ENCODE assay signal across 1 cellular context in the genomic region with DNA sequence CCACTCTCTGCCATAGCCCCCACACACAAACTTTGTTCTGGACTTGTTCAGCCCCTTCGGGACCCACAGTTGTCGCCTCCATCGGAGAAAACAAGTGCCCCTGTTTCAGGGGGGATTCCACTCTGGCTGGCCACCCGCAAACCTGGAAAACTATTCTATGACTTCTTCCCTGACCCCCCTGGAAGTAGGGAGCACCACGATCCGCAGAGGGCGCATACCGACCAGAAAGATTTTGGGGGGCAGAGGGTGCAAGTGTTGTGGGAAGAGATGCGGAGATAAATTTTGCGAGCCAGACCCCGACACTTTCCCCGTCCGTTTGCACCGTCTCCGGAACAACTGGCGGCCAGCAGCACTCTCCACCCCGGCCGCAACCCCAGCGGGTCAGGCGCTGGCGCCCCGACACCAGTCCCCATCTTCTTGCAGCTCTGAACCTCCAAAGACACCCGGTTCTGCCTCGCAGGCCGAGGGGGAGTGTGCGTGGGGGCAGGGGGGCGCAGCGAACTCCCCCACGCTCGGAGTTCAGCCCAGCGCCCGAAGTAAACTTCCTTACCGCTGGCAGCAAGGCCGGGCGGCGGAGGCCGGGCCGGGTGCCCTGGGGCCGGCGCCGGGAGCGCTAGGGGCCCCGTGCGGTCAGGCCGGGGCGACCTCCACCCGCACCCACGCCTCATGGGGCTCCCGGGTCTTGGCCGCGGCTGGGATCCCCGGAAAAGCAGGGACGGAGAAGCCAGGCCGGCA.
TF ChIP-seq lines count a peak whose summit lies in the region.

No MANE protein-coding gene starts in this region.

TF ChIP-seq in HepG2, 621 proteins besides CTCF, POLR2A, EP300 and RAD21 (continued from another document and continues in another):
- TF ChIP-seq, protein P1, sequence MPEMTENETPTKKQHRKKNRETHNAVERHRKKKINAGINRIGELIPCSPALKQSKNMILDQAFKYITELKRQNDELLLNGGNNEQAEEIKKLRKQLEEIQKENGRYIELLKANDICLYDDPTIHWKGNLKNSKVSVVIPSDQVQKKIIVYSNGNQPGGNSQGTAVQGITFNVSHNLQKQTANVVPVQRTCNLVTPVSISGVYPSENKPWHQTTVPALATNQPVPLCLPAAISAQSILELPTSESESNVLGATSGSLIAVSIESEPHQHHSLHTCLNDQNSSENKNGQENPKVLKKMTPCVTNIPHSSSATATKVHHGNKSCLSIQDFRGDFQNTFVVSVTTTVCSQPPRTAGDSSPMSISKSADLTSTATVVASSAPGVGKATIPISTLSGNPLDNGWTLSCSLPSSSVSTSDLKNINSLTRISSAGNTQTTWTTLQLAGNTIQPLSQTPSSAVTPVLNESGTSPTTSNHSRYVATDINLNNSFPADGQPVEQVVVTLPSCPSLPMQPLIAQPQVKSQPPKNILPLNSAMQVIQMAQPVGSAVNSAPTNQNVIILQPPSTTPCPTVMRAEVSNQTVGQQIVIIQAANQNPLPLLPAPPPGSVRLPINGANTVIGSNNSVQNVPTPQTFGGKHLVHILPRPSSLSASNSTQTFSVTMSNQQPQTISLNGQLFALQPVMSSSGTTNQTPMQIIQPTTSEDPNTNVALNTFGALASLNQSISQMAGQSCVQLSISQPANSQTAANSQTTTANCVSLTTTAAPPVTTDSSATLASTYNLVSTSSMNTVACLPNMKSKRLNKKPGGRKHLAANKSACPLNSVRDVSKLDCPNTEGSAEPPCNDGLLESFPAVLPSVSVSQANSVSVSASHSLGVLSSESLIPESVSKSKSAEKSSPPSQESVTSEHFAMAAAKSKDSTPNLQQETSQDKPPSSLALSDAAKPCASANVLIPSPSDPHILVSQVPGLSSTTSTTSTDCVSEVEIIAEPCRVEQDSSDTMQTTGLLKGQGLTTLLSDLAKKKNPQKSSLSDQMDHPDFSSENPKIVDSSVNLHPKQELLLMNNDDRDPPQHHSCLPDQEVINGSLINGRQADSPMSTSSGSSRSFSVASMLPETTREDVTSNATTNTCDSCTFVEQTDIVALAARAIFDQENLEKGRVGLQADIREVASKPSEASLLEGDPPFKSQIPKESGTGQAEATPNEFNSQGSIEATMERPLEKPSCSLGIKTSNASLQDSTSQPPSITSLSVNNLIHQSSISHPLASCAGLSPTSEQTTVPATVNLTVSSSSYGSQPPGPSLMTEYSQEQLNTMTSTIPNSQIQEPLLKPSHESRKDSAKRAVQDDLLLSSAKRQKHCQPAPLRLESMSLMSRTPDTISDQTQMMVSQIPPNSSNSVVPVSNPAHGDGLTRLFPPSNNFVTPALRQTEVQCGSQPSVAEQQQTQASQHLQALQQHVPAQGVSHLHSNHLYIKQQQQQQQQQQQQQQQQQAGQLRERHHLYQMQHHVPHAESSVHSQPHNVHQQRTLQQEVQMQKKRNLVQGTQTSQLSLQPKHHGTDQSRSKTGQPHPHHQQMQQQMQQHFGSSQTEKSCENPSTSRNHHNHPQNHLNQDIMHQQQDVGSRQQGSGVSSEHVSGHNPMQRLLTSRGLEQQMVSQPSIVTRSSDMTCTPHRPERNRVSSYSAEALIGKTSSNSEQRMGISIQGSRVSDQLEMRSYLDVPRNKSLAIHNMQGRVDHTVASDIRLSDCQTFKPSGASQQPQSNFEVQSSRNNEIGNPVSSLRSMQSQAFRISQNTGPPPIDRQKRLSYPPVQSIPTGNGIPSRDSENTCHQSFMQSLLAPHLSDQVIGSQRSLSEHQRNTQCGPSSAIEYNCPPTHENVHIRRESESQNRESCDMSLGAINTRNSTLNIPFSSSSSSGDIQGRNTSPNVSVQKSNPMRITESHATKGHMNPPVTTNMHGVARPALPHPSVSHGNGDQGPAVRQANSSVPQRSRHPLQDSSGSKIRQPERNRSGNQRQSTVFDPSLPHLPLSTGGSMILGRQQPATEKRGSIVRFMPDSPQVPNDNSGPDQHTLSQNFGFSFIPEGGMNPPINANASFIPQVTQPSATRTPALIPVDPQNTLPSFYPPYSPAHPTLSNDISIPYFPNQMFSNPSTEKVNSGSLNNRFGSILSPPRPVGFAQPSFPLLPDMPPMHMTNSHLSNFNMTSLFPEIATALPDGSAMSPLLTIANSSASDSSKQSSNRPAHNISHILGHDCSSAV (CRISPR knock-in tag; IDR thresholded peaks at IDR 0.05; ENCODE audit: borderline replicate concordance): no peak
- TF ChIP-seq, protein P2, sequence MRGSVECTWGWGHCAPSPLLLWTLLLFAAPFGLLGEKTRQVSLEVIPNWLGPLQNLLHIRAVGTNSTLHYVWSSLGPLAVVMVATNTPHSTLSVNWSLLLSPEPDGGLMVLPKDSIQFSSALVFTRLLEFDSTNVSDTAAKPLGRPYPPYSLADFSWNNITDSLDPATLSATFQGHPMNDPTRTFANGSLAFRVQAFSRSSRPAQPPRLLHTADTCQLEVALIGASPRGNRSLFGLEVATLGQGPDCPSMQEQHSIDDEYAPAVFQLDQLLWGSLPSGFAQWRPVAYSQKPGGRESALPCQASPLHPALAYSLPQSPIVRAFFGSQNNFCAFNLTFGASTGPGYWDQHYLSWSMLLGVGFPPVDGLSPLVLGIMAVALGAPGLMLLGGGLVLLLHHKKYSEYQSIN (CRISPR knock-in tag; IDR thresholded peaks at IDR 0.05; ENCODE audit: borderline replicate concordance): no peak
- TF ChIP-seq, protein P3, sequence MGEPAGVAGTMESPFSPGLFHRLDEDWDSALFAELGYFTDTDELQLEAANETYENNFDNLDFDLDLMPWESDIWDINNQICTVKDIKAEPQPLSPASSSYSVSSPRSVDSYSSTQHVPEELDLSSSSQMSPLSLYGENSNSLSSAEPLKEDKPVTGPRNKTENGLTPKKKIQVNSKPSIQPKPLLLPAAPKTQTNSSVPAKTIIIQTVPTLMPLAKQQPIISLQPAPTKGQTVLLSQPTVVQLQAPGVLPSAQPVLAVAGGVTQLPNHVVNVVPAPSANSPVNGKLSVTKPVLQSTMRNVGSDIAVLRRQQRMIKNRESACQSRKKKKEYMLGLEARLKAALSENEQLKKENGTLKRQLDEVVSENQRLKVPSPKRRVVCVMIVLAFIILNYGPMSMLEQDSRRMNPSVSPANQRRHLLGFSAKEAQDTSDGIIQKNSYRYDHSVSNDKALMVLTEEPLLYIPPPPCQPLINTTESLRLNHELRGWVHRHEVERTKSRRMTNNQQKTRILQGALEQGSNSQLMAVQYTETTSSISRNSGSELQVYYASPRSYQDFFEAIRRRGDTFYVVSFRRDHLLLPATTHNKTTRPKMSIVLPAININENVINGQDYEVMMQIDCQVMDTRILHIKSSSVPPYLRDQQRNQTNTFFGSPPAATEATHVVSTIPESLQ (CRISPR knock-in tag; conservative IDR thresholded peaks at IDR 0.05): no peak
- TF ChIP-seq NFKB2 (CRISPR knock-in tag; IDR thresholded peaks at IDR 0.05; ENCODE audit: borderline replicate concordance) (peak; percentile 14; the same call in 1 of the 2 replicates), ZNF616 (CRISPR knock-in tag; IDR thresholded peaks at IDR 0.05; ENCODE audit: low read depth) (no peak), SRSF1 (optimal IDR thresholded peaks at IDR 0.05; ENCODE audit: low read depth, low read length) (peak; percentile 93), PHB2 (IDR thresholded peaks at IDR 0.05; ENCODE audit: partially characterized antibody) (no peak), HNF4A (CRISPR knock-in tag; IDR thresholded peaks at IDR 0.05) (no peak), ZNF746 (CRISPR knock-in tag; IDR thresholded peaks at IDR 0.05) (0 out of 2 replicates have a peak, but pooled peaks have one; percentile 18), ATRX (CRISPR knock-in tag; IDR thresholded peaks at IDR 0.05; ENCODE audit: borderline replicate concordance) (no peak), TSC22D2 (CRISPR knock-in tag; IDR thresholded peaks at IDR 0.05; ENCODE audit: borderline replicate concordance) (no peak), ZNF615 (CRISPR knock-in tag; IDR thresholded peaks at IDR 0.05; ENCODE audit: borderline replicate concordance) (no peak), PCBP2 (optimal IDR thresholded peaks at IDR 0.05; ENCODE audit: low read depth, low read length, poor library complexity, severe bottlenecking) (no peak), TEAD2 (CRISPR knock-in tag; IDR thresholded peaks at IDR 0.05) (no peak), EHMT2 (IDR thresholded peaks at IDR 0.05; ENCODE audit: borderline replicate concordance, low read depth, low read length) (no peak), KLF11 (CRISPR knock-in tag; IDR thresholded peaks at IDR 0.05) (peak; percentile 9; the same call in 1 of the 2 replicates), SMARCE1 (IDR thresholded peaks at IDR 0.05; ENCODE audit: borderline replicate concordance) (no peak), KDM1A (CRISPR knock-in tag; IDR thresholded peaks at IDR 0.05) (no peak), NFYB (CRISPR knock-in tag; IDR thresholded peaks at IDR 0.05) (no peak), MAFK (conservative IDR thresholded peaks at IDR 0.05 in 1 of 2, IDR thresholded peaks at IDR 0.05 in 1 of 2; ENCODE audit: low read length in 2 of 2) (no peak), ZNF20 (CRISPR knock-in tag; IDR thresholded peaks at IDR 0.05) (no peak), SP5 (CRISPR knock-in tag; IDR thresholded peaks at IDR 0.05; ENCODE audit: borderline replicate concordance, low read depth) (no peak), ZNF451 (CRISPR knock-in tag; IDR thresholded peaks at IDR 0.05) (no peak), HNRNPLL (IDR thresholded peaks at IDR 0.05; ENCODE audit: low read depth, low read length, poor library complexity, severe bottlenecking) (peak; percentile 74), PLRG1 (conservative IDR thresholded peaks at IDR 0.05) (no peak), ZMAT3 (CRISPR knock-in tag; conservative IDR thresholded peaks at IDR 0.05) (peak; percentile 26; the same call in 1 of the 2 replicates), CCDC6 (CRISPR knock-in tag; IDR thresholded peaks at IDR 0.05) (0 out of 2 replicates have a peak, but pooled peaks have one; percentile 13)
- TF ChIP-seq, protein P4, sequence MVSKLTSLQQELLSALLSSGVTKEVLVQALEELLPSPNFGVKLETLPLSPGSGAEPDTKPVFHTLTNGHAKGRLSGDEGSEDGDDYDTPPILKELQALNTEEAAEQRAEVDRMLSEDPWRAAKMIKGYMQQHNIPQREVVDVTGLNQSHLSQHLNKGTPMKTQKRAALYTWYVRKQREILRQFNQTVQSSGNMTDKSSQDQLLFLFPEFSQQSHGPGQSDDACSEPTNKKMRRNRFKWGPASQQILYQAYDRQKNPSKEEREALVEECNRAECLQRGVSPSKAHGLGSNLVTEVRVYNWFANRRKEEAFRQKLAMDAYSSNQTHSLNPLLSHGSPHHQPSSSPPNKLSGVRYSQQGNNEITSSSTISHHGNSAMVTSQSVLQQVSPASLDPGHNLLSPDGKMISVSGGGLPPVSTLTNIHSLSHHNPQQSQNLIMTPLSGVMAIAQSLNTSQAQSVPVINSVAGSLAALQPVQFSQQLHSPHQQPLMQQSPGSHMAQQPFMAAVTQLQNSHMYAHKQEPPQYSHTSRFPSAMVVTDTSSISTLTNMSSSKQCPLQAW (CRISPR knock-in tag; IDR thresholded peaks at IDR 0.05): no peak
- TF ChIP-seq, protein P5, sequence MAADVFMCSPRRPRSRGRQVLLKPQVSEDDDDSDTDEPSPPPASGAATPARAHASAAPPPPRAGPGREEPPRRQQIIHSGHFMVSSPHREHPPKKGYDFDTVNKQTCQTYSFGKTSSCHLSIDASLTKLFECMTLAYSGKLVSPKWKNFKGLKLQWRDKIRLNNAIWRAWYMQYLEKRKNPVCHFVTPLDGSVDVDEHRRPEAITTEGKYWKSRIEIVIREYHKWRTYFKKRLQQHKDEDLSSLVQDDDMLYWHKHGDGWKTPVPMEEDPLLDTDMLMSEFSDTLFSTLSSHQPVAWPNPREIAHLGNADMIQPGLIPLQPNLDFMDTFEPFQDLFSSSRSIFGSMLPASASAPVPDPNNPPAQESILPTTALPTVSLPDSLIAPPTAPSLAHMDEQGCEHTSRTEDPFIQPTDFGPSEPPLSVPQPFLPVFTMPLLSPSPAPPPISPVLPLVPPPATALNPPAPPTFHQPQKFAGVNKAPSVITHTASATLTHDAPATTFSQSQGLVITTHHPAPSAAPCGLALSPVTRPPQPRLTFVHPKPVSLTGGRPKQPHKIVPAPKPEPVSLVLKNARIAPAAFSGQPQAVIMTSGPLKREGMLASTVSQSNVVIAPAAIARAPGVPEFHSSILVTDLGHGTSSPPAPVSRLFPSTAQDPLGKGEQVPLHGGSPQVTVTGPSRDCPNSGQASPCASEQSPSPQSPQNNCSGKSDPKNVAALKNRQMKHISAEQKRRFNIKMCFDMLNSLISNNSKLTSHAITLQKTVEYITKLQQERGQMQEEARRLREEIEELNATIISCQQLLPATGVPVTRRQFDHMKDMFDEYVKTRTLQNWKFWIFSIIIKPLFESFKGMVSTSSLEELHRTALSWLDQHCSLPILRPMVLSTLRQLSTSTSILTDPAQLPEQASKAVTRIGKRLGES (CRISPR knock-in tag; IDR thresholded peaks at IDR 0.05; ENCODE audit: borderline replicate concordance): no peak
- TF ChIP-seq, protein P6, sequence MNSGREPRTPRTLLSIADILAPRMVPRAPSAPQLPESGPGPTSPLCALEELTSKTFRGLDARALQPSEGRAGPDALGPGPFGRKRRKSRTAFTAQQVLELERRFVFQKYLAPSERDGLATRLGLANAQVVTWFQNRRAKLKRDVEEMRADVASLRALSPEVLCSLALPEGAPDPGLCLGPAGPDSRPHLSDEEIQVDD (CRISPR knock-in tag; IDR thresholded peaks at IDR 0.05; ENCODE audit: borderline replicate concordance): no peak
- TF ChIP-seq, protein P7, sequence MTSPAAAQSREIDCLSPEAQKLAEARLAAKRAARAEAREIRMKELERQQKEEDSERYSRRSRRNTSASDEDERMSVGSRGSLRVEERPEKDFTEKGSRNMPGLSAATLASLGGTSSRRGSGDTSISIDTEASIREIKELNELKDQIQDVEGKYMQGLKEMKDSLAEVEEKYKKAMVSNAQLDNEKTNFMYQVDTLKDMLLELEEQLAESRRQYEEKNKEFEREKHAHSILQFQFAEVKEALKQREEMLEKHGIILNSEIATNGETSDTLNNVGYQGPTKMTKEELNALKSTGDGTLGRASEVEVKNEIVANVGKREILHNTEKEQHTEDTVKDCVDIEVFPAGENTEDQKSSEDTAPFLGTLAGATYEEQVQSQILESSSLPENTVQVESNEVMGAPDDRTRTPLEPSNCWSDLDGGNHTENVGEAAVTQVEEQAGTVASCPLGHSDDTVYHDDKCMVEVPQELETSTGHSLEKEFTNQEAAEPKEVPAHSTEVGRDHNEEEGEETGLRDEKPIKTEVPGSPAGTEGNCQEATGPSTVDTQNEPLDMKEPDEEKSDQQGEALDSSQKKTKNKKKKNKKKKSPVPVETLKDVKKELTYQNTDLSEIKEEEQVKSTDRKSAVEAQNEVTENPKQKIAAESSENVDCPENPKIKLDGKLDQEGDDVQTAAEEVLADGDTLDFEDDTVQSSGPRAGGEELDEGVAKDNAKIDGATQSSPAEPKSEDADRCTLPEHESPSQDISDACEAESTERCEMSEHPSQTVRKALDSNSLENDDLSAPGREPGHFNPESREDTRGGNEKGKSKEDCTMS (CRISPR knock-in tag; conservative IDR thresholded peaks at IDR 0.05): no peak
- TF ChIP-seq, protein P8, sequence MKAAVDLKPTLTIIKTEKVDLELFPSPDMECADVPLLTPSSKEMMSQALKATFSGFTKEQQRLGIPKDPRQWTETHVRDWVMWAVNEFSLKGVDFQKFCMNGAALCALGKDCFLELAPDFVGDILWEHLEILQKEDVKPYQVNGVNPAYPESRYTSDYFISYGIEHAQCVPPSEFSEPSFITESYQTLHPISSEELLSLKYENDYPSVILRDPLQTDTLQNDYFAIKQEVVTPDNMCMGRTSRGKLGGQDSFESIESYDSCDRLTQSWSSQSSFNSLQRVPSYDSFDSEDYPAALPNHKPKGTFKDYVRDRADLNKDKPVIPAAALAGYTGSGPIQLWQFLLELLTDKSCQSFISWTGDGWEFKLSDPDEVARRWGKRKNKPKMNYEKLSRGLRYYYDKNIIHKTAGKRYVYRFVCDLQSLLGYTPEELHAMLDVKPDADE (CRISPR knock-in tag; IDR thresholded peaks at IDR 0.05): no peak
- TF ChIP-seq, protein P9, sequence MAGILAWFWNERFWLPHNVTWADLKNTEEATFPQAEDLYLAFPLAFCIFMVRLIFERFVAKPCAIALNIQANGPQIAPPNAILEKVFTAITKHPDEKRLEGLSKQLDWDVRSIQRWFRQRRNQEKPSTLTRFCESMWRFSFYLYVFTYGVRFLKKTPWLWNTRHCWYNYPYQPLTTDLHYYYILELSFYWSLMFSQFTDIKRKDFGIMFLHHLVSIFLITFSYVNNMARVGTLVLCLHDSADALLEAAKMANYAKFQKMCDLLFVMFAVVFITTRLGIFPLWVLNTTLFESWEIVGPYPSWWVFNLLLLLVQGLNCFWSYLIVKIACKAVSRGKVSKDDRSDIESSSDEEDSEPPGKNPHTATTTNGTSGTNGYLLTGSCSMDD (CRISPR knock-in tag; IDR thresholded peaks at IDR 0.05): no peak
